1 cellular context compared by ENCODE assay signal in the genomic region with DNA sequence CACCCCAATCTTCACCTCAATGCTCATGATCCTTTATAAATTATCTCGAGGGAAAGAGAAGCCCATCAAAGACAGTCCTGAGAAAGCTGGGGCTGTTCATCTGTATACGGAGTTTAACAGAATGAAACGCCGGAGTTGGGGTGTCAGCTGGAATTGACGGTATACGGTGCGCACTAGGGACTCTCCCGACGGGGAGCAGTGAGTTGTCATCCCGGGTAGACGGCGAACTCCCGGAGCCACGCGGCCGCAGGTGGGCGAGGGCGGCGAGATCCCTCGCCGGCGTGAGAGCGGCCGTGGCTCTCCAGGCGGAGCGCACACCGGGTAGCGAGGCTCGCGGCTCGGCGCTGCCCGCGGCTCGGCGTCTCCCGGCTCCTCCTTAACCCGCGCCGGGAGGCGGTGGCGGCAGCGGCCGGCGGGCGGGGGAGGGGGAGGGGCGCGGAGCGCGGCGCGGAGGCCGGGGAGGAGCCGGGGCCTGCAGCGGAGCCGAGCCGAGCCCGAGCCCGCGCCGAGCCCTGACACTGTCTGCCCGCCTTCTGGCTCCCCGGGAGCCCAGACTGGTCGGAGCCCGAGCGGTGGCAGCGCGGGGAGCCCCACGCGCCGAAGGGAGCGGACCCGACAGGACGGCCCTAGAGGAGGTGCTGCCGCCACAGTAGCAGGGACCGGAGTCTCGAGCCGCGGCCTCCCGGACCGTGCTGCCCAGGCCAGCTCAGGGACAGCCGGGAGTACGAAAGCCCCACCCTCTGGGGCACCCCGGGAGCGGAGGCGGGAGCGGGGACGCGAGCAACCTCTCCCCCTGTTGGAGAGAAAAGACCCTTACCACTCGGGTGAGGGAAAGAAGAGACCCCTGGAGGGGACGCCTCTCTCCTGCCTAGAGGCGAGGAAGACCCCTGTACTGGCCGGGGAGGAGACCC.
TF ChIP-seq lines count a peak whose summit lies in the region.

A gene (plus strand): TSS at position 475 of the 911 bp plus-strand sequence. CDS start 7,117 bp downstream, outside the sequence.

TF ChIP-seq in GM23338, 12 proteins besides CTCF, POLR2A, EP300 and RAD21 (continued from another document):
- TF ChIP-seq, protein P1, sequence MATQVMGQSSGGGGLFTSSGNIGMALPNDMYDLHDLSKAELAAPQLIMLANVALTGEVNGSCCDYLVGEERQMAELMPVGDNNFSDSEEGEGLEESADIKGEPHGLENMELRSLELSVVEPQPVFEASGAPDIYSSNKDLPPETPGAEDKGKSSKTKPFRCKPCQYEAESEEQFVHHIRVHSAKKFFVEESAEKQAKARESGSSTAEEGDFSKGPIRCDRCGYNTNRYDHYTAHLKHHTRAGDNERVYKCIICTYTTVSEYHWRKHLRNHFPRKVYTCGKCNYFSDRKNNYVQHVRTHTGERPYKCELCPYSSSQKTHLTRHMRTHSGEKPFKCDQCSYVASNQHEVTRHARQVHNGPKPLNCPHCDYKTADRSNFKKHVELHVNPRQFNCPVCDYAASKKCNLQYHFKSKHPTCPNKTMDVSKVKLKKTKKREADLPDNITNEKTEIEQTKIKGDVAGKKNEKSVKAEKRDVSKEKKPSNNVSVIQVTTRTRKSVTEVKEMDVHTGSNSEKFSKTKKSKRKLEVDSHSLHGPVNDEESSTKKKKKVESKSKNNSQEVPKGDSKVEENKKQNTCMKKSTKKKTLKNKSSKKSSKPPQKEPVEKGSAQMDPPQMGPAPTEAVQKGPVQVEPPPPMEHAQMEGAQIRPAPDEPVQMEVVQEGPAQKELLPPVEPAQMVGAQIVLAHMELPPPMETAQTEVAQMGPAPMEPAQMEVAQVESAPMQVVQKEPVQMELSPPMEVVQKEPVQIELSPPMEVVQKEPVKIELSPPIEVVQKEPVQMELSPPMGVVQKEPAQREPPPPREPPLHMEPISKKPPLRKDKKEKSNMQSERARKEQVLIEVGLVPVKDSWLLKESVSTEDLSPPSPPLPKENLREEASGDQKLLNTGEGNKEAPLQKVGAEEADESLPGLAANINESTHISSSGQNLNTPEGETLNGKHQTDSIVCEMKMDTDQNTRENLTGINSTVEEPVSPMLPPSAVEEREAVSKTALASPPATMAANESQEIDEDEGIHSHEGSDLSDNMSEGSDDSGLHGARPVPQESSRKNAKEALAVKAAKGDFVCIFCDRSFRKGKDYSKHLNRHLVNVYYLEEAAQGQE (IDR thresholded peaks at IDR 0.05; ENCODE audit: unreplicated experiment) = no peak
- TF ChIP-seq CREB1 (CRISPR knock-in tag; IDR thresholded peaks at IDR 0.05; ENCODE audit: low read depth) = no peak
- TF ChIP-seq JUNB (IDR thresholded peaks at IDR 0.05; ENCODE audit: unreplicated experiment) = no peak
- TF ChIP-seq EZH2phosphoT487 (IDR thresholded peaks at IDR 0.05; ENCODE audit: unreplicated experiment) = no peak
- TF ChIP-seq, protein P2, sequence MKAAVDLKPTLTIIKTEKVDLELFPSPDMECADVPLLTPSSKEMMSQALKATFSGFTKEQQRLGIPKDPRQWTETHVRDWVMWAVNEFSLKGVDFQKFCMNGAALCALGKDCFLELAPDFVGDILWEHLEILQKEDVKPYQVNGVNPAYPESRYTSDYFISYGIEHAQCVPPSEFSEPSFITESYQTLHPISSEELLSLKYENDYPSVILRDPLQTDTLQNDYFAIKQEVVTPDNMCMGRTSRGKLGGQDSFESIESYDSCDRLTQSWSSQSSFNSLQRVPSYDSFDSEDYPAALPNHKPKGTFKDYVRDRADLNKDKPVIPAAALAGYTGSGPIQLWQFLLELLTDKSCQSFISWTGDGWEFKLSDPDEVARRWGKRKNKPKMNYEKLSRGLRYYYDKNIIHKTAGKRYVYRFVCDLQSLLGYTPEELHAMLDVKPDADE (IDR thresholded peaks at IDR 0.05) = no peak
